Comparison of ENCODE assay signal across 9 cellular contexts in genomic region chr12:5648692-5649338, GRCh38.
DNase-seq lines count a peak whose midpoint lies in the region; ATAC-seq, FAIRE-seq and TF ChIP-seq lines count a peak whose summit lies in the region.
"Had no signal": no experiment of that assay in that cellular context is flagged by ENCODE, and none has a peak within 500 bp of the region (broad histone marks: within the 10 kb centered on the region; RNA-seq: fewer than 3 reads in every experiment).

No MANE protein-coding gene starts in this region.

- no peaks in the 10 kb centered on the region for H3K4me1 Mint-ChIP-seq in astrocyte (ENCODE audit: low read depth, unreplicated experiment)

- peak; percentile 36 for TF ChIP-seq CTCF in astrocyte (IDR thresholded peaks at IDR 0.05; ENCODE audit: insufficient read depth, low read depth, low read length)

- DNase-seq in DMS153 treated with DMSO at 0.1 percent for 48 hours (lab: John Stamatoyannopoulos, UW; ENCODE audit: unreplicated experiment) (peak; percentile 79), NCI-H128 (lab: John Stamatoyannopoulos, UW; ENCODE audit: unreplicated experiment) (peak; percentile 61), astrocyte (ENCODE audit: low read depth) (no peak), left colon (no peak), cortex of kidney (lab: John Stamatoyannopoulos, UW) (no peak)
- DNase-seq in effector memory CD4-positive, alpha-beta T cell, result no peak
- no peak for DNase-seq in activated CD8-positive, alpha-beta memory T cell treated with anti-CD3 and anti-CD28 coated beads, Interleukin-2, amount 50 U/mL, for 48 hours

- no peaks in the 10 kb centered on the region for H3K79me2 ChIP-seq in astrocyte (ENCODE audit: insufficient read depth, low read length)

- no peaks in the 10 kb centered on the region for H3K27me3 ChIP-seq in astrocyte (ENCODE audit: insufficient read depth, low read length)
- H3K27me3 ChIP-seq in effector memory CD4-positive, alpha-beta T cell (replicated peaks; ENCODE audit: control insufficient read depth, insufficient read depth, low read length, poor library complexity, severe bottlenecking), result no peaks in the 10 kb centered on the region

- no peaks in the 10 kb centered on the region for H3K4me1 ChIP-seq in astrocyte (ENCODE audit: insufficient read depth, low read length)
- no peaks in the 10 kb centered on the region for H3K4me1 ChIP-seq in effector memory CD4-positive, alpha-beta T cell (ENCODE audit: control insufficient read depth, insufficient read depth, low read length, poor library complexity, severe bottlenecking)

- no peaks in the 10 kb centered on the region for H3K36me3 Mint-ChIP-seq in astrocyte (ENCODE audit: low read depth, unreplicated experiment)

- H3K27ac ChIP-seq in astrocyte (ENCODE audit: low read depth, low read length), result no peak overlapping the region
- no peak overlapping the region for H3K27ac ChIP-seq in effector memory CD4-positive, alpha-beta T cell (ENCODE audit: insufficient read depth, low read length, poor library complexity, severe bottlenecking)

- no peaks in the 10 kb centered on the region for H4K20me1 ChIP-seq in astrocyte (ENCODE audit: insufficient read depth, low read length)

- H2AFZ ChIP-seq in astrocyte (ENCODE audit: low read depth, low read length), result no peak overlapping the region

- intact Hi-C loops in left colon (cut with DNase I, micrococcal nuclease), result no loop called here

- no peak overlapping the region for H3K9ac ChIP-seq in astrocyte (ENCODE audit: low read length)

- no peak overlapping the region for H3K4me3 Mint-ChIP-seq in astrocyte (ENCODE audit: unreplicated experiment)

- no peak overlapping the region for H3K4me2 ChIP-seq in astrocyte (ENCODE audit: low read length)

- H3K4me3 ChIP-seq in astrocyte (ENCODE audit: insufficient read depth, low read depth, low read length), result no peak overlapping the region
- no peak overlapping the region for H3K4me3 ChIP-seq in effector memory CD4-positive, alpha-beta T cell (ENCODE audit: insufficient read depth, low read depth, low read length, poor library complexity, severe bottlenecking)

- H3K27ac Mint-ChIP-seq in astrocyte (ENCODE audit: unreplicated experiment), result no peak overlapping the region

- H3K27me3 Mint-ChIP-seq in astrocyte (ENCODE audit: low read depth, unreplicated experiment), result peaks cover 18% of the 10 kb centered on the region

- no peak for FAIRE-seq in astrocyte (lab: Jason Lieb, UNC)
- FAIRE-seq: endometrium had no signal

- H3K36me3 ChIP-seq in astrocyte (ENCODE audit: insufficient read depth, low read length), result no peaks in the 10 kb centered on the region
- H3K36me3 ChIP-seq in effector memory CD4-positive, alpha-beta T cell (ENCODE audit: control insufficient read depth, insufficient read depth, low read length), result no peaks in the 10 kb centered on the region

- no peaks in the 10 kb centered on the region for H3K9me3 Mint-ChIP-seq in astrocyte (ENCODE audit: unreplicated experiment)

- ATAC-seq in left colon (peak; percentile 75), HG02678 (IDR thresholded peaks at IDR 0.05; ENCODE audit: unreplicated experiment) (no peak)

- no peaks in the 10 kb centered on the region for H3K9me3 ChIP-seq in astrocyte (ENCODE audit: insufficient read depth, low read depth, low read length)
- no peaks in the 10 kb centered on the region for H3K9me3 ChIP-seq in effector memory CD4-positive, alpha-beta T cell (ENCODE audit: control insufficient read depth, low read length)

Comparison
In these comparisons a context has a peak if more than half of its experiments do, and no peak if none do; other contexts are left out.
1. DNase-seq: peak in DMS153 treated with DMSO at 0.1 percent for 48 hours (single experiment) and NCI-H128 (single experiment); none in astrocyte (single experiment), left colon (0 of 2), effector memory CD4-positive, alpha-beta T cell (0 of 3), cortex of kidney (single experiment) and activated CD8-positive, alpha-beta memory T cell treated with anti-CD3 and anti-CD28 coated beads, Interleukin-2, amount 50 U/mL, for 48 hours (single experiment).